23 cellular contexts compared by ENCODE assay signal in genomic region chr15:65396283-65396964, GRCh38.
DNase-seq lines count a peak whose midpoint lies in the region; TF ChIP-seq lines count a peak whose summit lies in the region.
"Had no signal": no experiment of that assay in that cellular context is flagged by ENCODE, and none has a peak within 500 bp of the region (broad histone marks: within the 10 kb centered on the region; RNA-seq: fewer than 3 reads in every experiment).

No MANE protein-coding gene starts in this region.

- H3K27me3 ChIP-seq in HUES6 (ENCODE audit: control insufficient read depth, insufficient read depth, low read length): peaks cover 38% of the 10 kb centered on the region
- peaks cover 10% of the 10 kb centered on the region; the same call in 1 of the 2 replicates for H3K27me3 ChIP-seq in iPS DF 6.9 (ENCODE audit: control insufficient read depth, insufficient read depth, low read length)
- peaks cover 20% of the 10 kb centered on the region for H3K27me3 ChIP-seq in brain microvascular endothelial cell (replicated peaks)
- H3K27me3 ChIP-seq: uterus had no signal

- H3K9ac ChIP-seq in HUES6 (ENCODE audit: low read length): no peak overlapping the region

- peaks cover 28% of the 10 kb centered on the region for H3K4me1 Mint-ChIP-seq in nephron progenitor cell
- H3K4me1 Mint-ChIP-seq: activated CD4-positive, alpha-beta memory T cell treated with anti-CD3 and anti-CD28 coated beads, Interleukin-2, amount 10 ng/mL, durations not matched to agents 7 days and 5 days had no signal

- H3K9me3 ChIP-seq in HUES6 (ENCODE audit: control insufficient read depth, insufficient read depth, low read depth, low read length): no peaks in the 10 kb centered on the region
- no peaks in the 10 kb centered on the region for H3K9me3 ChIP-seq in iPS DF 6.9 (ENCODE audit: control insufficient read depth, insufficient read depth, low read length)
- H3K9me3 ChIP-seq: HAP-1, uterus had no signal

- H3K36me3 ChIP-seq in HUES6 (ENCODE audit: control insufficient read depth, insufficient read depth, low read length) (0 out of 2 replicates have a peak, but pooled peaks cover 7% of the 10 kb centered on the region), iPS DF 6.9 (ENCODE audit: control insufficient read depth, insufficient read depth, low read length) (no peaks in the 10 kb centered on the region; the same call in 1 of the 2 replicates), brain microvascular endothelial cell (replicated peaks) (no peaks in the 10 kb centered on the region)
- H3K36me3 ChIP-seq: HAP-1, uterus had no signal

- no peak overlapping the region for H3K27ac Mint-ChIP-seq in nephron progenitor cell
- H3K27ac Mint-ChIP-seq: activated CD4-positive, alpha-beta memory T cell treated with anti-CD3 and anti-CD28 coated beads, Interleukin-2, amount 10 ng/mL, durations not matched to agents 7 days and 5 days had no signal

- H3K27me3 Mint-ChIP-seq in nephron progenitor cell (ENCODE audit: low read depth, poor library complexity): peaks cover 74% of the 10 kb centered on the region

- in situ Hi-C loops in brain microvascular endothelial cell (cut with HindIII; ENCODE audit: low pct_ligation_motif_present, low sequenced_read_pairs): no loop called here

- H3K36me3 Mint-ChIP-seq in nephron progenitor cell (ENCODE audit: low read depth): peaks cover 71% of the 10 kb centered on the region

- H3K4me3 ChIP-seq in HUES6 (ENCODE audit: low read depth, low read length): peak overlapping the region; percentile 49
- peak overlapping the region; percentile 23; the same call in 1 of the 2 replicates for H3K4me3 ChIP-seq in iPS DF 6.9 (ENCODE audit: low read length)
- H3K4me3 ChIP-seq in brain microvascular endothelial cell (ENCODE audit: low read depth, low read length): no peak overlapping the region
- H3K4me3 ChIP-seq: HAP-1, PC-9, skin epidermis, uterus had no signal

- H3K9me3 Mint-ChIP-seq in nephron progenitor cell: no peaks in the 10 kb centered on the region
- H3K9me3 Mint-ChIP-seq: activated CD4-positive, alpha-beta memory T cell treated with anti-CD3 and anti-CD28 coated beads, Interleukin-2, amount 10 ng/mL, durations not matched to agents 7 days and 5 days had no signal

- no peak overlapping the region for H3K27ac ChIP-seq in HUES6 (ENCODE audit: low read depth, low read length)
- no peak overlapping the region for H3K27ac ChIP-seq in iPS DF 6.9 (ENCODE audit: low read length)
- no peak overlapping the region for H3K27ac ChIP-seq in brain microvascular endothelial cell
- H3K27ac ChIP-seq: foreskin keratinocyte, PC-9, skin epidermis, uterus had no signal

- peak overlapping the region; percentile 70 for H3K4me3 Mint-ChIP-seq in nephron progenitor cell
- H3K4me3 Mint-ChIP-seq: activated CD4-positive, alpha-beta memory T cell treated with anti-CD3 and anti-CD28 coated beads, Interleukin-2, amount 10 ng/mL, durations not matched to agents 7 days and 5 days had no signal

- DNase-seq in NCI-H748 (lab: John Stamatoyannopoulos, UW; ENCODE audit: unreplicated experiment) (peak; percentile 29), NCI-H748 treated with DMSO at 0.1 percent for 48 hours (lab: John Stamatoyannopoulos, UW) (no peak), iPS DF 6.9 (ENCODE audit: low read depth, low spot score) (no peak), nephron progenitor cell (peak; percentile 45), brain microvascular endothelial cell (no peak)
- DNase-seq in NK-92 treated with Interleukin-12 subunit alpha and Interleukin-12 subunit beta, amount 100 ng/mL, for 24 hours (lab: John Stamatoyannopoulos, UW): no peak
- no peak for DNase-seq in stimulated activated CD4-positive, alpha-beta T cell treated with anti-CD3 and anti-CD28 coated beads, Interleukin-2, amount 100 ng/mL, for 24 hours
- DNase-seq: activated CD4-positive, alpha-beta memory T cell treated with anti-CD3 and anti-CD28 coated beads, Interleukin-2, amount 10 ng/mL, durations not matched to agents 7 days and 5 days; activated gamma-delta T cell; activated T-cell treated with anti-CD3 and anti-CD28 coated beads for 4 hours; AML-193; cerebellar nuclear complex; DMS79 treated with DMSO at 0.1 percent for 48 hours; foreskin keratinocyte; NCI-H1092 treated with DMSO at 0.1 percent for 48 hours; NCI-H2029; NCI-H446; PC-9; SHP77 treated with DMSO at 0.1 percent for 48 hours; uterus had no signal

- H3K4me1 ChIP-seq in HUES6 (ENCODE audit: control insufficient read depth, insufficient read depth, low read length): peaks cover 6% of the 10 kb centered on the region
- H3K4me1 ChIP-seq in iPS DF 6.9 (ENCODE audit: control insufficient read depth, insufficient read depth, low read length): peaks cover 4% of the 10 kb centered on the region; the same call in 1 of the 2 replicates
- H3K4me1 ChIP-seq: foreskin keratinocyte had no signal

- TF ChIP-seq CTCF in nephron progenitor cell (IDR thresholded peaks at IDR 0.05) (no peak), brain microvascular endothelial cell (IDR thresholded peaks at IDR 0.05; ENCODE audit: low read depth, low read length, missing control alignments) (no peak)

- WGBS in iPS DF 6.9 (ENCODE audit: insufficient coverage, insufficient read length): no CpG with 5 or more reads among the region's 34 CpGs

Comparison
In these comparisons a context has a peak if more than half of its experiments do, and no peak if none do; other contexts are left out.
1. DNase-seq: peak in NCI-H748 (single experiment) and nephron progenitor cell (single experiment); none in NCI-H748 treated with DMSO at 0.1 percent for 48 hours (single experiment), iPS DF 6.9 (single experiment), NK-92 treated with Interleukin-12 subunit alpha and Interleukin-12 subunit beta, amount 100 ng/mL, for 24 hours (single experiment), brain microvascular endothelial cell (single experiment) and stimulated activated CD4-positive, alpha-beta T cell treated with anti-CD3 and anti-CD28 coated beads, Interleukin-2, amount 100 ng/mL, for 24 hours (0 of 2).